In genomic region chr6:18262812-18263560, GRCh38 we compare ENCODE assay signal across 7 cellular contexts. TPM values are rescaled to one million over a fixed set of nuclear protein-coding genes. Genes with fewer than 3 reads are reported as not detected.
A peak's percentile ranks its signal among the peaks of the same experiment; 100 is the strongest.
DNase-seq lines count a peak whose midpoint lies in the region; ATAC-seq and TF ChIP-seq lines count a peak whose summit lies in the region.

No MANE protein-coding gene starts in this region.

- TF ChIP-seq CTCF in GM13977 (IDR thresholded peaks at IDR 0.05; ENCODE audit: extremely low read depth, insufficient read depth, missing control alignments) (no peak), KMS-11 (conservative IDR thresholded peaks at IDR 0.05; ENCODE audit: low read depth, low read length) (no peak), fibroblast of the aortic adventitia (IDR thresholded peaks at IDR 0.05; ENCODE audit: insufficient read depth, low read length) (no peak)

- peak overlapping the region; percentile 84; the same call in 1 of the 2 replicates for H3K9ac ChIP-seq in KMS-11

- H2AFZ ChIP-seq in KMS-11 (ENCODE audit: low read depth), result no peak overlapping the region

- H3K27me3 ChIP-seq in KMS-11 (ENCODE audit: insufficient read depth, low read depth), result no peaks in the 10 kb centered on the region

- ATAC-seq in GM21717 (IDR thresholded peaks at IDR 0.05; ENCODE audit: unreplicated experiment), result peak; percentile 70

- peak overlapping the region; percentile 79 for H3K4me2 ChIP-seq in KMS-11

- H3K36me3 ChIP-seq in KMS-11 (ENCODE audit: insufficient read depth), result peaks cover 2% of the 10 kb centered on the region; the same call in 1 of the 2 replicates

- H3K4me3 ChIP-seq in KMS-11 (IDR thresholded peaks at IDR 0.05; ENCODE audit: insufficient read depth, low read depth, low read length) (no peak overlapping the region), fibroblast of the aortic adventitia (ENCODE audit: low read depth, low read length) (peak overlapping the region; percentile 89)

- peak; percentile 83 for DNase-seq in GM13977 (ENCODE audit: low spot score)
- peak; percentile 23 for DNase-seq in activated CD4-positive, alpha-beta T cell treated with anti-CD3 and anti-CD28 coated beads, Interleukin-2, amount 50 U/mL, for 1 hour
- peak; percentile 34 for DNase-seq in fibroblast of the aortic adventitia (ENCODE audit: low read depth)
- DNase-seq in retina, result peak; percentile 22
- no peak for DNase-seq in SKM-1 (lab: John Stamatoyannopoulos, UW; ENCODE audit: unreplicated experiment)

- H3K27ac ChIP-seq in KMS-11, result peak overlapping the region; percentile 85; the same call in 1 of the 2 replicates

- H3K79me2 ChIP-seq in KMS-11 (ENCODE audit: insufficient read depth, low read depth), result peaks cover 57% of the 10 kb centered on the region

- peaks cover 64% of the 10 kb centered on the region for H3K4me1 ChIP-seq in KMS-11 (ENCODE audit: low read depth, poor library complexity, severe bottlenecking)

- in situ Hi-C loops in GM13977 (cut with MboI; ENCODE audit: low pct_unique_long_range_greater_than_20kb, low sequenced_read_pairs, unreplicated experiment), result no loop called here

- peaks cover 19% of the 10 kb centered on the region for H4K20me1 ChIP-seq in KMS-11 (ENCODE audit: insufficient read depth)

RNA-seq across cellular contexts. Expression of gene DEK, which starts 1.3 kb away (rescaled TPM):
- total RNA-seq in fibroblast of the aortic adventitia (ENCODE audit: low replicate concordance), result 156 and 591 TPM in 2 replicates
